1 cellular context compared by ENCODE assay signal in the genomic region with DNA sequence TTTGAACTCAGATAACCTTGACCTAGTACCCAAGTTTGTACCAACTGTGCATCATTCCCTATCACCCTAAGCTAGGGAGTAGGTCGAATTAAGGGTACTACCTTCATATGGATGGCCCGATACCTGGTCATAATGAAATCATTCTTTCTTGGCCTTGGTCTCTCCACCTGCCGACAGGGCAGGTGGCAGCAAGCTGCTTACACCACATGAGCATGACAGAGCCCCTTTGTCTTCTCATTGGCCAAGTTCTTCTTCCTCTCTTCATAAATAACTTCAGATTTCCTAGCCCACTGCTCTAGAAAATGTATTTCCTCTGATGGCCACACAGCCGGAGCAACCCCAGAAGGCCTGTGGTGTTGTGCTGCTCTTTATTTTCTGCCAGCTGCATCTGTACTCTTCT.
TF ChIP-seq lines count a peak whose summit lies in the region.

No MANE protein-coding gene starts in this region.

TF ChIP-seq in neural cell, 6 proteins besides CTCF, POLR2A, EP300 and RAD21 (continued from another document):
- TF ChIP-seq, protein P1, sequence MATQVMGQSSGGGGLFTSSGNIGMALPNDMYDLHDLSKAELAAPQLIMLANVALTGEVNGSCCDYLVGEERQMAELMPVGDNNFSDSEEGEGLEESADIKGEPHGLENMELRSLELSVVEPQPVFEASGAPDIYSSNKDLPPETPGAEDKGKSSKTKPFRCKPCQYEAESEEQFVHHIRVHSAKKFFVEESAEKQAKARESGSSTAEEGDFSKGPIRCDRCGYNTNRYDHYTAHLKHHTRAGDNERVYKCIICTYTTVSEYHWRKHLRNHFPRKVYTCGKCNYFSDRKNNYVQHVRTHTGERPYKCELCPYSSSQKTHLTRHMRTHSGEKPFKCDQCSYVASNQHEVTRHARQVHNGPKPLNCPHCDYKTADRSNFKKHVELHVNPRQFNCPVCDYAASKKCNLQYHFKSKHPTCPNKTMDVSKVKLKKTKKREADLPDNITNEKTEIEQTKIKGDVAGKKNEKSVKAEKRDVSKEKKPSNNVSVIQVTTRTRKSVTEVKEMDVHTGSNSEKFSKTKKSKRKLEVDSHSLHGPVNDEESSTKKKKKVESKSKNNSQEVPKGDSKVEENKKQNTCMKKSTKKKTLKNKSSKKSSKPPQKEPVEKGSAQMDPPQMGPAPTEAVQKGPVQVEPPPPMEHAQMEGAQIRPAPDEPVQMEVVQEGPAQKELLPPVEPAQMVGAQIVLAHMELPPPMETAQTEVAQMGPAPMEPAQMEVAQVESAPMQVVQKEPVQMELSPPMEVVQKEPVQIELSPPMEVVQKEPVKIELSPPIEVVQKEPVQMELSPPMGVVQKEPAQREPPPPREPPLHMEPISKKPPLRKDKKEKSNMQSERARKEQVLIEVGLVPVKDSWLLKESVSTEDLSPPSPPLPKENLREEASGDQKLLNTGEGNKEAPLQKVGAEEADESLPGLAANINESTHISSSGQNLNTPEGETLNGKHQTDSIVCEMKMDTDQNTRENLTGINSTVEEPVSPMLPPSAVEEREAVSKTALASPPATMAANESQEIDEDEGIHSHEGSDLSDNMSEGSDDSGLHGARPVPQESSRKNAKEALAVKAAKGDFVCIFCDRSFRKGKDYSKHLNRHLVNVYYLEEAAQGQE (IDR thresholded peaks at IDR 0.05; ENCODE audit: borderline replicate concordance), result no peak
- TF ChIP-seq MXI1 (conservative IDR thresholded peaks at IDR 0.05; ENCODE audit: poor library complexity, severe bottlenecking) (no peak), SMC3 (conservative IDR thresholded peaks at IDR 0.05; ENCODE audit: poor library complexity) (no peak), EZH2 (IDR thresholded peaks at IDR 0.05; ENCODE audit: borderline replicate concordance, insufficient read depth, low read length, poor library complexity, severe bottlenecking) (no peak), TAF1 (IDR thresholded peaks at IDR 0.05; ENCODE audit: low read depth) (no peak)
TF ChIP-seq in neural cell: peak in this region for 0.
